1 cellular context compared by ENCODE assay signal in the genomic region with DNA sequence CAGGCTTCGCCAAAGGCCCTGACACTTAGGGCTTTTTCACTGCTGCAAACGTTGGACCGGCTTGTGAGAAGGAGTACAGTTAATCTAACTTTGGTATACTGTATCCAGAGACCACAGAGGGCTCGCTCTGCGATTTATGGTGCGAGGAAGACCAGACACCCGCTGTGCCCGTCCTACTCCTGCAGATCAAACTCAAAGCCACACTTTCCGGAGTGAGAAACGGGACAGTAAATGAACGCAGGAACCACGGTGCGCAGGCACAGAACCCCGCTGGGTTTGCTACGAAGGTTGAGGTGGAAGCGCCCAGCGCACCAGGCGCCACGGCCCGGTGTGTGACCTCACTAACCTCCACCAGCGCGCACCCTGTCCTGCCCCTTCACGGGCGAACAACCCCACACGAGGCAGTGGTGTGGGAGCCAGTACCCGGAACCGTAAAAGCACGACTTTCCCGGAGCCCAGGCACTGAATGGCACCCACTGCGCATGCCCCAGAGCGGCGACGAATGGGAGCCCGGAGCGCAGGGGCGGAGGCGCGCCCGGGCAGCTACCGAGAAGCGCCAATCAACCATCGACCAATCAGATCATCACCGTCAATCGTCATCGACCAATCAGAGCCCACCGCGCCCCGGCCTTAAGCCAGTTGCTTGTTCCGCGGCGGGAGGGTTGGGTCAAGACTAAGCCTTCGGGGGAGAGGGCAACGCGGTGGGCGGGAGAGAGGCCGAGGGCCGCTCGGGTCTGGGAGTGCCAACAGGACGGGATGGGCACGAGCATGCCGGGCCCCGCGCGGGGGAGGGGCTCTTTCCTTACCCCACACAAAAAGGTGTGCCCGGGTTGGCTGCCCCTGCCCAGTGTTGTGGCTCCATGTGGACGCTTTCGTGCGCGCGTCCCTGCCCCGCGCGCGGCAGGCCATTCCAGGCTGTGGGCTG.
TF ChIP-seq lines count a peak whose summit lies in the region.

No MANE protein-coding gene starts in this region.

TF ChIP-seq in HepG2, 621 proteins besides CTCF, POLR2A, EP300 and RAD21 (continued from another document and continues in another):
- TF ChIP-seq RERE (CRISPR knock-in tag; IDR thresholded peaks at IDR 0.05; ENCODE audit: low read depth) (no peak), RFX3 (CRISPR knock-in tag; IDR thresholded peaks at IDR 0.05) (no peak), GTF2F1 (IDR thresholded peaks at IDR 0.05; ENCODE audit: low read length) (no peak), NCOA1 (CRISPR knock-in tag; IDR thresholded peaks at IDR 0.05) (no peak), HCFC1 (IDR thresholded peaks at IDR 0.05; ENCODE audit: low read depth, low read length) (no peak), RBFOX2 (IDR thresholded peaks at IDR 0.05; ENCODE audit: low read depth, low read length) (peak; percentile 88), ZNF335 (CRISPR knock-in tag; IDR thresholded peaks at IDR 0.05) (no peak), SOX13 (IDR thresholded peaks at IDR 0.05) (no peak), SOX13 (CRISPR knock-in tag; conservative IDR thresholded peaks at IDR 0.05 in 1 of 2, IDR thresholded peaks at IDR 0.05 in 1 of 2) (no peak), ZNF746 (CRISPR knock-in tag; IDR thresholded peaks at IDR 0.05) (no peak), STAT5B (CRISPR knock-in tag; IDR thresholded peaks at IDR 0.05) (no peak), ZNF782 (CRISPR knock-in tag; IDR thresholded peaks at IDR 0.05; ENCODE audit: borderline replicate concordance) (no peak), ZBTB2 (CRISPR knock-in tag; IDR thresholded peaks at IDR 0.05; ENCODE audit: low read depth) (no peak), ZBTB25 (CRISPR knock-in tag; IDR thresholded peaks at IDR 0.05) (peak; percentile 58; the same call in 1 of the 2 replicates), HHEX (CRISPR knock-in tag; IDR thresholded peaks at IDR 0.05) (no peak), ZNF552 (CRISPR knock-in tag; IDR thresholded peaks at IDR 0.05; ENCODE audit: borderline replicate concordance) (no peak), ZNF598 (CRISPR knock-in tag; IDR thresholded peaks at IDR 0.05; ENCODE audit: borderline replicate concordance) (no peak), ISX (CRISPR knock-in tag; conservative IDR thresholded peaks at IDR 0.05) (no peak), ZFP36L2 (CRISPR knock-in tag; IDR thresholded peaks at IDR 0.05) (no peak), PBX3 (CRISPR knock-in tag; IDR thresholded peaks at IDR 0.05; ENCODE audit: borderline replicate concordance) (peak; percentile 39; the same call in 1 of the 2 replicates), SRSF1 (optimal IDR thresholded peaks at IDR 0.05; ENCODE audit: low read depth, low read length) (no peak), TAF1 (CRISPR knock-in tag; IDR thresholded peaks at IDR 0.05) (peak; percentile 73; the same call in 1 of the 2 replicates), PREB (CRISPR knock-in tag; IDR thresholded peaks at IDR 0.05) (no peak), PHB2 (IDR thresholded peaks at IDR 0.05; ENCODE audit: partially characterized antibody) (no peak), ZNF256 (CRISPR knock-in tag; conservative IDR thresholded peaks at IDR 0.05) (0 out of 2 replicates have a peak, but pooled peaks have one; percentile 34), ZNF33A (CRISPR knock-in tag; IDR thresholded peaks at IDR 0.05; ENCODE audit: borderline replicate concordance) (no peak), RCOR2 (CRISPR knock-in tag; IDR thresholded peaks at IDR 0.05) (no peak), SMARCE1 (IDR thresholded peaks at IDR 0.05; ENCODE audit: borderline replicate concordance) (no peak), SRSF4 (IDR thresholded peaks at IDR 0.05; ENCODE audit: low read depth, low read length, poor library complexity, severe bottlenecking) (no peak)
- TF ChIP-seq, protein P1, sequence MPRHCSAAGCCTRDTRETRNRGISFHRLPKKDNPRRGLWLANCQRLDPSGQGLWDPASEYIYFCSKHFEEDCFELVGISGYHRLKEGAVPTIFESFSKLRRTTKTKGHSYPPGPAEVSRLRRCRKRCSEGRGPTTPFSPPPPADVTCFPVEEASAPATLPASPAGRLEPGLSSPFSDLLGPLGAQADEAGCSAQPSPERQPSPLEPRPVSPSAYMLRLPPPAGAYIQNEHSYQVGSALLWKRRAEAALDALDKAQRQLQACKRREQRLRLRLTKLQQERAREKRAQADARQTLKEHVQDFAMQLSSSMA (CRISPR knock-in tag; IDR thresholded peaks at IDR 0.05): no peak
- TF ChIP-seq, protein P2, sequence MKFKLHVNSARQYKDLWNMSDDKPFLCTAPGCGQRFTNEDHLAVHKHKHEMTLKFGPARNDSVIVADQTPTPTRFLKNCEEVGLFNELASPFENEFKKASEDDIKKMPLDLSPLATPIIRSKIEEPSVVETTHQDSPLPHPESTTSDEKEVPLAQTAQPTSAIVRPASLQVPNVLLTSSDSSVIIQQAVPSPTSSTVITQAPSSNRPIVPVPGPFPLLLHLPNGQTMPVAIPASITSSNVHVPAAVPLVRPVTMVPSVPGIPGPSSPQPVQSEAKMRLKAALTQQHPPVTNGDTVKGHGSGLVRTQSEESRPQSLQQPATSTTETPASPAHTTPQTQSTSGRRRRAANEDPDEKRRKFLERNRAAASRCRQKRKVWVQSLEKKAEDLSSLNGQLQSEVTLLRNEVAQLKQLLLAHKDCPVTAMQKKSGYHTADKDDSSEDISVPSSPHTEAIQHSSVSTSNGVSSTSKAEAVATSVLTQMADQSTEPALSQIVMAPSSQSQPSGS (CRISPR knock-in tag; IDR thresholded peaks at IDR 0.05): no peak
- TF ChIP-seq, protein P3, sequence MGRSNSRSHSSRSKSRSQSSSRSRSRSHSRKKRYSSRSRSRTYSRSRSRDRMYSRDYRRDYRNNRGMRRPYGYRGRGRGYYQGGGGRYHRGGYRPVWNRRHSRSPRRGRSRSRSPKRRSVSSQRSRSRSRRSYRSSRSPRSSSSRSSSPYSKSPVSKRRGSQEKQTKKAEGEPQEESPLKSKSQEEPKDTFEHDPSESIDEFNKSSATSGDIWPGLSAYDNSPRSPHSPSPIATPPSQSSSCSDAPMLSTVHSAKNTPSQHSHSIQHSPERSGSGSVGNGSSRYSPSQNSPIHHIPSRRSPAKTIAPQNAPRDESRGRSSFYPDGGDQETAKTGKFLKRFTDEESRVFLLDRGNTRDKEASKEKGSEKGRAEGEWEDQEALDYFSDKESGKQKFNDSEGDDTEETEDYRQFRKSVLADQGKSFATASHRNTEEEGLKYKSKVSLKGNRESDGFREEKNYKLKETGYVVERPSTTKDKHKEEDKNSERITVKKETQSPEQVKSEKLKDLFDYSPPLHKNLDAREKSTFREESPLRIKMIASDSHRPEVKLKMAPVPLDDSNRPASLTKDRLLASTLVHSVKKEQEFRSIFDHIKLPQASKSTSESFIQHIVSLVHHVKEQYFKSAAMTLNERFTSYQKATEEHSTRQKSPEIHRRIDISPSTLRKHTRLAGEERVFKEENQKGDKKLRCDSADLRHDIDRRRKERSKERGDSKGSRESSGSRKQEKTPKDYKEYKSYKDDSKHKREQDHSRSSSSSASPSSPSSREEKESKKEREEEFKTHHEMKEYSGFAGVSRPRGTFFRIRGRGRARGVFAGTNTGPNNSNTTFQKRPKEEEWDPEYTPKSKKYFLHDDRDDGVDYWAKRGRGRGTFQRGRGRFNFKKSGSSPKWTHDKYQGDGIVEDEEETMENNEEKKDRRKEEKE (IDR thresholded peaks at IDR 0.05): no peak
- TF ChIP-seq, protein P4, sequence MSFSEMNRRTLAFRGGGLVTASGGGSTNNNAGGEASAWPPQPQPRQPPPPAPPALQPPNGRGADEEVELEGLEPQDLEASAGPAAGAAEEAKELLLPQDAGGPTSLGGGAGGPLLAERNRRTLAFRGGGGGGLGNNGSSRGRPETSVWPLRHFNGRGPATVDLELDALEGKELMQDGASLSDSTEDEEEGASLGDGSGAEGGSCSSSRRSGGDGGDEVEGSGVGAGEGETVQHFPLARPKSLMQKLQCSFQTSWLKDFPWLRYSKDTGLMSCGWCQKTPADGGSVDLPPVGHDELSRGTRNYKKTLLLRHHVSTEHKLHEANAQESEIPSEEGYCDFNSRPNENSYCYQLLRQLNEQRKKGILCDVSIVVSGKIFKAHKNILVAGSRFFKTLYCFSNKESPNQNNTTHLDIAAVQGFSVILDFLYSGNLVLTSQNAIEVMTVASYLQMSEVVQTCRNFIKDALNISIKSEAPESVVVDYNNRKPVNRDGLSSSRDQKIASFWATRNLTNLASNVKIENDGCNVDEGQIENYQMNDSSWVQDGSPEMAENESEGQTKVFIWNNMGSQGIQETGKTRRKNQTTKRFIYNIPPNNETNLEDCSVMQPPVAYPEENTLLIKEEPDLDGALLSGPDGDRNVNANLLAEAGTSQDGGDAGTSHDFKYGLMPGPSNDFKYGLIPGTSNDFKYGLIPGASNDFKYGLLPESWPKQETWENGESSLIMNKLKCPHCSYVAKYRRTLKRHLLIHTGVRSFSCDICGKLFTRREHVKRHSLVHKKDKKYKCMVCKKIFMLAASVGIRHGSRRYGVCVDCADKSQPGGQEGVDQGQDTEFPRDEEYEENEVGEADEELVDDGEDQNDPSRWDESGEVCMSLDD (CRISPR knock-in tag; IDR thresholded peaks at IDR 0.05; ENCODE audit: borderline replicate concordance): no peak
- TF ChIP-seq, protein P5, sequence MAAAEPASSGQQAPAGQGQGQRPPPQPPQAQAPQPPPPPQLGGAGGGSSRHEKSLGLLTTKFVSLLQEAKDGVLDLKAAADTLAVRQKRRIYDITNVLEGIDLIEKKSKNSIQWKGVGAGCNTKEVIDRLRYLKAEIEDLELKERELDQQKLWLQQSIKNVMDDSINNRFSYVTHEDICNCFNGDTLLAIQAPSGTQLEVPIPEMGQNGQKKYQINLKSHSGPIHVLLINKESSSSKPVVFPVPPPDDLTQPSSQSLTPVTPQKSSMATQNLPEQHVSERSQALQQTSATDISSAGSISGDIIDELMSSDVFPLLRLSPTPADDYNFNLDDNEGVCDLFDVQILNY (CRISPR knock-in tag; conservative IDR thresholded peaks at IDR 0.05): no peak; the same call in 1 of the 2 replicates
